Comparison of ENCODE assay signal across 11 cellular contexts in the genomic region with DNA sequence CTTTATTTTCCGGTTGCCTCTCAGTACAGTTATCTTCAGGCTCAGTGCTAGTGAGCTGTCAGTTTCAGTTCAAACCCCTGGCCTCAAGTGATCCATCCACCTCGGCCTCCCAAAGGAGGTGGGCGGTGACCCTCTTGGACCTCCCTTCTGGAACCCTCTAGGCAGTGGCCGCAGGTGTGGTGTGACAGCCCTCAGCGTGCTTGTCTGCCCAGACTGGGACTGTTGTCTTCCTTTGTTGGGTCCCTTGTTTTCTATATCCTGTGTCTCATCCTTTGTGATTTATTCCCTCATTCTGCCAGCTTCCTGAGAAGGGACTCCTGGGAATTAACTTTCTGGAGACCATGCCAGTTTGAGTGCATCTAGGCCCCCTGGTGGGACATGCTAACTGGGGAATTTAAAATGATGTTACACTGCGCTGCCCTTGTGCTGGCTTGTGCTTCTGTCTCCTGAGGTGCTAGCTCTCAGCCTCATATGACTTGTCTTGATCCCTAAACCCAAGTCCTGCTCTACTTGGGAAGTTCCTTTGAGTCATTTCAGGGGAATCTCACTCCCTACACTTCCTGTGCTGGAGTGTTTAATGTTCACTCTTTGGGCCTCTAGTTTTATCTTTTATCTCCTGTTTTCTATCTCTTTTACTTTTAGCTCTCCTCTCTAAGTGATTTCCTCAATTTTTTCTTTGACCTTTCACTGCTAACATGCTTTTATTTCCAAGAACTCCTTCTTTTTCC. TPM values are rescaled to one million over a fixed set of nuclear protein-coding genes. Genes with fewer than 3 reads are reported as not detected.
A peak's percentile ranks its signal among the peaks of the same experiment; 100 is the strongest.
DNase-seq lines count a peak whose midpoint lies in the region; ATAC-seq and TF ChIP-seq lines count a peak whose summit lies in the region.
"Had no signal": no experiment of that assay in that cellular context is flagged by ENCODE, and none has a peak within 500 bp of the region (broad histone marks: within the 10 kb centered on the region; RNA-seq: fewer than 3 reads in every experiment).

No MANE protein-coding gene starts in this region.

- DNase-seq in MCF 10A (ENCODE audit: unreplicated experiment) (peak; percentile 46), breast epithelium (ENCODE audit: low spot score in 2 of 2) (no peak), T1000 (lab: John Stamatoyannopoulos, UW) (peak; percentile 52), fibroblast of villous mesenchyme (ENCODE audit: low read depth) (peak; percentile 94), left lobe of liver (ENCODE audit: low spot score) (no peak), NCI-H526 treated with DMSO at 0.1 percent for 48 hours (lab: John Stamatoyannopoulos, UW) (no peak)
- DNase-seq: DND-41, midbrain had no signal

- intact Hi-C loops in MCF 10A (cut with micrococcal nuclease) (no loop called here), breast epithelium (cut with DNase I; ENCODE audit: low total_unique reads) (no loop called here)

- H3K36me3 Mint-ChIP-seq in MCF 10A (ENCODE audit: insufficient read depth, unreplicated experiment) = peaks cover 54% of the 10 kb centered on the region

- H3K4me3 Mint-ChIP-seq in MCF 10A (ENCODE audit: unreplicated experiment) = no peak overlapping the region

- no peak overlapping the region for H3K27ac ChIP-seq in breast epithelium
- H3K27ac ChIP-seq in subcutaneous abdominal adipose tissue (ENCODE audit: low read depth, low read length) = peak overlapping the region; percentile 50

- H3K4me3 ChIP-seq in breast epithelium = no peak overlapping the region
- H3K4me3 ChIP-seq in fibroblast of villous mesenchyme (ENCODE audit: low read depth, low read length) = no peak overlapping the region
- H3K4me3 ChIP-seq in subcutaneous abdominal adipose tissue (ENCODE audit: low read depth in 1 of 5, low read length in 5 of 5) = no peak overlapping the region

- CTCF ChIA-PET in MCF 10A (lab: Yijun Ruan, JAX) = interaction anchor here (1.2 to 1.3 kb wide), 3 partner anchors 12 to 45 kb away, joined by 3 to 4 read pairs (median 4); no protein-coding TSS in a partner anchor

- ATAC-seq in left lobe of liver = no peak
- ATAC-seq in GM21786 (IDR thresholded peaks at IDR 0.05; ENCODE audit: unreplicated experiment) = no peak
- ATAC-seq: activated CD4-positive, CD25-positive, alpha-beta regulatory T cell treated with anti-CD3 and anti-CD28 coated beads, Interleukin-2, amount 50 U/mL, for 24 hours had no signal

- H3K27me3 Mint-ChIP-seq in MCF 10A (ENCODE audit: insufficient read depth, unreplicated experiment) = no peaks in the 10 kb centered on the region

- peak overlapping the region; percentile 64 for H3K27ac Mint-ChIP-seq in MCF 10A (ENCODE audit: low read depth, unreplicated experiment)

- POLR2A ChIA-PET in MCF 10A (lab: Yijun Ruan, JAX) = interaction anchor here (0.6 to 10.3 kb wide), 4 partner anchors 11 to 42 kb away, joined by 3 to 332 read pairs (median 4); partner anchors contain the start of gene MED15

- peaks cover 58% of the 10 kb centered on the region for H3K4me1 Mint-ChIP-seq in MCF 10A (ENCODE audit: insufficient read depth, unreplicated experiment)

- H3K9me3 Mint-ChIP-seq in MCF 10A (ENCODE audit: unreplicated experiment) = no peaks in the 10 kb centered on the region

- no TSS peak for BruUV-seq in MCF 10A (replicated peaks; lab: Mats Ljungman, UMichigan)

- H3K9me3 ChIP-seq in breast epithelium (no peaks in the 10 kb centered on the region), subcutaneous abdominal adipose tissue (ENCODE audit: control insufficient read depth in 5 of 5, low read length in 5 of 5) (no peaks in the 10 kb centered on the region)

- no peak for TF ChIP-seq POLR2A in breast epithelium (IDR thresholded peaks at IDR 0.05)

- H3K9ac ChIP-seq in subcutaneous abdominal adipose tissue (ENCODE audit: low read length in 5 of 5) = peak overlapping the region in 1 of 5 donors; percentile 48

- no peak for TF ChIP-seq CTCF in MCF 10A (IDR thresholded peaks at IDR 0.05; ENCODE audit: unreplicated experiment)
- TF ChIP-seq CTCF in breast epithelium (IDR thresholded peaks at IDR 0.05) = no peak
- peak; percentile 16 for TF ChIP-seq CTCF in fibroblast of villous mesenchyme (IDR thresholded peaks at IDR 0.05; ENCODE audit: insufficient read depth, low read depth, low read length)

- H3K27me3 ChIP-seq in breast epithelium (no peaks in the 10 kb centered on the region), subcutaneous abdominal adipose tissue (ENCODE audit: control insufficient read depth in 5 of 5, insufficient read depth in 4 of 5, low read length in 5 of 5) (no peaks in the 10 kb centered on the region)

- H3K36me3 ChIP-seq in breast epithelium (no peaks in the 10 kb centered on the region), subcutaneous abdominal adipose tissue (ENCODE audit: control insufficient read depth in 5 of 5, insufficient read depth in 5 of 5, low read length in 5 of 5) (peaks cover 7 to 35% (median 14%) of the 10 kb centered on the region in 5 donors)

- H3K4me1 ChIP-seq in breast epithelium (peaks cover 11 to 20% of the 10 kb centered on the region in 2 donors), subcutaneous abdominal adipose tissue (ENCODE audit: control insufficient read depth in 5 of 5, insufficient read depth in 5 of 5, low read length in 5 of 5) (peaks cover 19 to 54% (median 44%) of the 10 kb centered on the region in 5 donors)

RNA-seq across cellular contexts. Expression of gene MED15, which starts 19.4 kb away (rescaled TPM):
- total RNA-seq in MCF 10A (2022) = 122 TPM in 2 replicates
- total RNA-seq in breast epithelium = 10 to 100 TPM; 36.6 to 53.1 (median 52.3) TPM
- 37.0 and 51.0 TPM in 2 replicates for total RNA-seq in fibroblast of villous mesenchyme
- 26.2 TPM for total RNA-seq in left lobe of liver

RNA-seq across cellular contexts. Expression of gene KLHL22, which starts 31.2 kb away (rescaled TPM):
- total RNA-seq in MCF 10A (2022) (14.7 and 20.9 TPM in 2 replicates), breast epithelium (10 to 100 TPM; 28.5 to 38.0 (median 35.4) TPM), fibroblast of villous mesenchyme (29.3 and 31.1 TPM in 2 replicates), left lobe of liver (13.3 TPM)

Comparison
In these comparisons a context has a peak if more than half of its experiments do, and no peak if none do; other contexts are left out.
1. DNase-seq: peak in MCF 10A (single experiment), T1000 (single experiment) and fibroblast of villous mesenchyme (single experiment); none in breast epithelium (0 of 2), left lobe of liver (single experiment) and NCI-H526 treated with DMSO at 0.1 percent for 48 hours (single experiment).